In the genomic region with DNA sequence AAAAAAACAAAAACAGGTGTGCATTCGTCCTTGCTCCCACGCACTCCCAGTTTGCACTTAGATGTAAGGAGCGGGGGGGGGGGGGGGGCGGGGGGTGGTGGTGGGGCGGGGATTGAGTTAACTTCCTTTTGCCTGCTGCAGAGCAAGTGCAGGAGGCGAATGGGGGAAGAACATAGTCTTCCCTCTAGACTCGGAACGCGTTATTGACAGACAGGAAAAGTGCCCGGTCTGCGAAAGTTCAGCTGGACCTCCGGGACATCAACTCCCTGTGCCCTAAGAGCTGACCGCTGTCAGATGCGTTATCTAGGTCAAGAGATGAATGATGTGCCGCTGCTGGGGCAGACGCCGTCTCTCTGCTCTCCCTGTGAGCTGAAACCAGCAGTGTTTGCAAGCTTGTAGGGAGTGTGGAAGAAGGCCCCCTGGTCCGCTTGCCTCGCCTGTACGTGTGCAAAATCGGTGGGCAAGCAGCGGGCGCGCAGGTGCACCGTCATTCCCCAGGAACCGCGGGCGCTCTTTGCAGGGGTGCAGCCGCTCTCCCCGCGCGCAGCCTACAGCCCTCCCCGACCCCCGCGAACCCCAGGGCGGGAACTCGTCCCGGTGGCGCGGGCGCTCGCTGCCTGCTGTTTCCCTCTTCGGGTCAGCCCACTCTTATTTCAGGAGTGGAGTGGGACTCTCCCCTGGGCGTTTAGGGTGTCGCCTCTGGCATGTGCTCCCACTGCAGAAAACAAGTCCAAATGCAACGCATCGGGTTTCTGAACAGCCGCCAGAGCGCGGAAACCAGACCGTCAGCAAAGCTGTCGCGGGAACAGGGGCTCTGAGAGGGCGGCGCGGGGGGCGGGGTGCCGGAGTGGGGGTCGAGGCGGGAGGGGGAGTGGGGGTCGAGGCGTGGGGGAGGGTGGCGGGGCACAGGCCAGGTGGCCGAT, we compare ENCODE assay signal across 9 cellular contexts. TPM values are rescaled to one million over a fixed set of nuclear protein-coding genes. Genes with fewer than 3 reads are reported as not detected.
A peak's percentile ranks its signal among the peaks of the same experiment; 100 is the strongest.
DNase-seq lines count a peak whose midpoint lies in the region; ATAC-seq and TF ChIP-seq lines count a peak whose summit lies in the region.
"Had no signal": no experiment of that assay in that cellular context is flagged by ENCODE, and none has a peak within 500 bp of the region (broad histone marks: within the 10 kb centered on the region; RNA-seq: fewer than 3 reads in every experiment).

No MANE protein-coding gene starts in this region.

- H3K4me1 ChIP-seq in SK-N-SH (ENCODE audit: control insufficient read depth in 1 of 2, insufficient read depth in 2 of 2, low read depth in 1 of 2, low read length in 1 of 2) (peaks cover 10 to 16% of the 10 kb centered on the region in 2 experiments; a peak in 3 of 4 replicates), mammary epithelial cell (ENCODE audit: insufficient read depth, low read length) (peaks cover 28% of the 10 kb centered on the region)

- H2AFZ ChIP-seq in SK-N-SH (ENCODE audit: low read depth) (0 out of 2 replicates have a peak overlapping the region, but pooled peaks have one; percentile 76), mammary epithelial cell (ENCODE audit: low read depth, low read length) (peak overlapping the region; percentile 84)

- no peaks in the 10 kb centered on the region for H3K36me3 ChIP-seq in SK-N-SH (replicated peaks in 1 of 2; ENCODE audit: control insufficient read depth in 1 of 2, insufficient read depth in 2 of 2, low read length in 1 of 2)
- no peaks in the 10 kb centered on the region for H3K36me3 ChIP-seq in SK-N-MC (ENCODE audit: insufficient read depth, low read length)
- no peaks in the 10 kb centered on the region for H3K36me3 ChIP-seq in mammary epithelial cell (ENCODE audit: insufficient read depth, low read length)

- H3K27ac ChIP-seq in SK-N-SH (ENCODE audit: low read depth in 2 of 2, low read length in 1 of 2) = no peak overlapping the region
- no peak overlapping the region for H3K27ac ChIP-seq in SK-N-MC
- H3K27ac ChIP-seq in mammary epithelial cell (ENCODE audit: insufficient read depth, low read depth, low read length) = no peak overlapping the region
- H3K27ac ChIP-seq: epithelial cell of prostate had no signal

- H3K27me3 ChIP-seq in SK-N-SH (ENCODE audit: insufficient read depth) (no peaks in the 10 kb centered on the region), mammary epithelial cell (ENCODE audit: insufficient read depth, low read length) (no peaks in the 10 kb centered on the region)

- H3K27ac Mint-ChIP-seq in stimulated activated memory B cell treated with anti-CD40 and anti-IgM and Interleukin-4, amounts not matched to agents 10 μg/mL and 1 μg/mL and 100 μg/mL, for 72 hours = no peak overlapping the region

- peak overlapping the region; percentile 74 for H3K4me3 Mint-ChIP-seq in stimulated activated memory B cell treated with anti-CD40 and anti-IgM and Interleukin-4, amounts not matched to agents 10 μg/mL and 1 μg/mL and 100 μg/mL, for 72 hours

- peaks cover 37% of the 10 kb centered on the region for H3K4me1 Mint-ChIP-seq in stimulated activated memory B cell treated with anti-CD40 and anti-IgM and Interleukin-4, amounts not matched to agents 10 μg/mL and 1 μg/mL and 100 μg/mL, for 72 hours

- WGBS in SK-N-SH (ENCODE audit: low lambda C conversion rate) = 20% methylated on average over 21 of the region's 64 CpGs
- 1% methylated on average over 14 of the region's 64 CpGs for WGBS in mammary epithelial cell (ENCODE audit: low coverage, missing lambda C conversion rate)

- H3K36me3 Mint-ChIP-seq in stimulated activated memory B cell treated with anti-CD40 and anti-IgM and Interleukin-4, amounts not matched to agents 10 μg/mL and 1 μg/mL and 100 μg/mL, for 72 hours = peaks cover 6% of the 10 kb centered on the region

- peaks cover 24% of the 10 kb centered on the region for H4K20me1 ChIP-seq in SK-N-SH (ENCODE audit: insufficient read depth)
- H4K20me1 ChIP-seq in mammary epithelial cell (ENCODE audit: insufficient read depth, low read length) = no peaks in the 10 kb centered on the region

- H3K79me2 ChIP-seq in SK-N-SH (ENCODE audit: insufficient read depth) (peaks cover 38% of the 10 kb centered on the region), mammary epithelial cell (ENCODE audit: insufficient read depth, low read length) (peaks cover 27% of the 10 kb centered on the region)

- TF ChIP-seq RAD21 in SK-N-SH (IDR thresholded peaks at IDR 0.05; ENCODE audit: low read length) = no peak

- CTCF ChIA-PET in SK-N-SH (lab: Yijun Ruan, JAX) (interaction anchor here (1.0 to 5.3 kb wide), 11 partner anchors 12 to 205 kb away, joined by 3 to 159 read pairs (median 11); no protein-coding TSS in a partner anchor), mammary epithelial cell (lab: Charles Lee; ENCODE audit: low non-redundant PET) (no interaction called here)

- peak; percentile 46 for DNase-seq in SK-N-SH
- DNase-seq in SK-N-MC (ENCODE audit: low read depth, low spot score) = no peak
- peak; percentile 24 for DNase-seq in mammary epithelial cell
- peak; percentile 80 for DNase-seq in left kidney (ENCODE audit: low read depth, low spot score)
- DNase-seq in NCI-H226 = no peak
- DNase-seq in NCI-H1105 treated with DMSO at 0.1 percent for 48 hours (lab: John Stamatoyannopoulos, UW) = no peak

- H3F3A ChIP-seq in SK-N-SH (replicated peaks; ENCODE audit: insufficient read depth) = peaks cover 3% of the 10 kb centered on the region

- H3K27me3 Mint-ChIP-seq in stimulated activated memory B cell treated with anti-CD40 and anti-IgM and Interleukin-4, amounts not matched to agents 10 μg/mL and 1 μg/mL and 100 μg/mL, for 72 hours = no peaks in the 10 kb centered on the region

- peak overlapping the region; percentile 96 for H3K4me2 ChIP-seq in SK-N-SH
- H3K4me2 ChIP-seq in mammary epithelial cell (ENCODE audit: insufficient read depth, low read depth, low read length) = peak overlapping the region; percentile 98

- intact Hi-C loops in mammary epithelial cell (cut with micrococcal nuclease) = loop anchor here (2.0 to 5.0 kb wide), 2 partner anchors 126 to 186 kb away; no protein-coding TSS in a partner anchor

- no peak for TF ChIP-seq EP300 in SK-N-SH (IDR thresholded peaks at IDR 0.05; ENCODE audit: borderline replicate concordance in 1 of 2, low read depth in 1 of 2, low read length in 1 of 2)

- TF ChIP-seq CTCF in SK-N-SH (IDR thresholded peaks at IDR 0.05) (no peak), mammary epithelial cell (conservative IDR thresholded peaks at IDR 0.05 in 1 of 2, IDR thresholded peaks at IDR 0.05 in 1 of 2; ENCODE audit: extremely low read depth in 1 of 2, insufficient read depth in 1 of 2, low read depth in 1 of 2, low read length in 2 of 2) (no peak)

- dilution Hi-C loops in mammary epithelial cell (cut with HindIII; ENCODE audit: low sequenced_read_pairs) = no loop called here

- no peak for ATAC-seq in SK-N-SH treated with all-trans-retinoic acid at 6 μM for 48 hours
- ATAC-seq in stimulated activated memory B cell treated with anti-CD40 and anti-IgM and Interleukin-4, amounts not matched to agents 10 μg/mL and 1 μg/mL and 100 μg/mL, for 72 hours = no peak

- H3K4me3 ChIP-seq in SK-N-SH (ENCODE audit: low read depth in 2 of 2, low read length in 1 of 2) = peak overlapping the region; percentile 56 to 79
- peak overlapping the region; percentile 80 for H3K4me3 ChIP-seq in SK-N-MC
- H3K4me3 ChIP-seq in mammary epithelial cell (replicated peaks in 1 of 3; ENCODE audit: insufficient read depth in 1 of 3, low read depth in 2 of 3, low read length in 3 of 3) = peak overlapping the region in 2 of 3 experiments; percentile 47 to 49

- no peaks in the 10 kb centered on the region for H3K9me3 Mint-ChIP-seq in stimulated activated memory B cell treated with anti-CD40 and anti-IgM and Interleukin-4, amounts not matched to agents 10 μg/mL and 1 μg/mL and 100 μg/mL, for 72 hours

- no peaks in the 10 kb centered on the region for H3K9me3 ChIP-seq in SK-N-SH
- no peaks in the 10 kb centered on the region for H3K9me3 ChIP-seq in SK-N-MC (ENCODE audit: low read depth, low read length)
- H3K9me3 ChIP-seq in mammary epithelial cell (replicated peaks; ENCODE audit: insufficient read depth, low read length) = no peaks in the 10 kb centered on the region

- POLR2A ChIA-PET in SK-N-SH (lab: Yijun Ruan, JAX) = interaction anchor here (0.8 to 3.1 kb wide), 2 partner anchors 37 to 200 kb away, joined by 3 to 29 read pairs; no protein-coding TSS in a partner anchor

- H3K9ac ChIP-seq in SK-N-SH (no peak overlapping the region), SK-N-MC (ENCODE audit: insufficient read length) (no peak overlapping the region), mammary epithelial cell (ENCODE audit: insufficient read depth, low read length) (no peak overlapping the region)

- in situ Hi-C loops in mammary epithelial cell (cut with MboI; ENCODE audit: low sequenced_read_pairs in 2 of 2) = loop anchor here in 1 of 2 donors (5.0 kb wide), 1 partner anchor 201 kb away; no protein-coding TSS in a partner anchor

- H3K9me2 ChIP-seq in SK-N-SH = no peaks in the 10 kb centered on the region

- BruUV-seq in mammary epithelial cell (replicated peaks; lab: Mats Ljungman, UMichigan) = no TSS peak

TF ChIP-seq in SK-N-SH, 30 proteins besides CTCF, POLR2A, EP300 and RAD21 (continues in another document):
- TF ChIP-seq RXRA (IDR thresholded peaks at IDR 0.05; ENCODE audit: borderline replicate concordance, low read depth) = no peak

TF ChIP-seq in SK-N-SH treated with all-trans-retinoic acid at 6 μM for 48 hours, 23 proteins besides CTCF, POLR2A, EP300 and RAD21 (continues in another document):
- TF ChIP-seq ZFP3 (CRISPR knock-in tag; IDR thresholded peaks at IDR 0.05) = no peak

RNA-seq across cellular contexts. Expression of gene PFKFB3, which starts 1.9 kb away (rescaled TPM):
- polyA plus RNA-seq in SK-N-SH (2012; rRNA removed) = 33.0 and 59.7 TPM in 2 replicates
- 22.0 and 28.4 TPM in 2 replicates for polyA plus RNA-seq in SK-N-SH (2012; cell fraction: cytosol; rRNA removed)
- polyA plus RNA-seq in SK-N-SH (2012; cell fraction: nucleus; rRNA removed) = 122 and 146 TPM in 2 replicates
- 10 to 100 TPM; 24.0 to 49.5 TPM for total RNA-seq in mammary epithelial cell
- polyA plus RNA-seq in mammary epithelial cell = 28.1 TPM
- 54.2 TPM for polyA minus RNA-seq in mammary epithelial cell

Comparison
In these comparisons a context has a peak if more than half of its experiments do, and no peak if none do; other contexts are left out.
1. DNase-seq: peak in SK-N-SH (single experiment), mammary epithelial cell (single experiment) and left kidney (single experiment); none in SK-N-MC (single experiment), NCI-H226 (single experiment) and NCI-H1105 treated with DMSO at 0.1 percent for 48 hours (single experiment).
2. Peak in every context shown above with its lines, with median percentiles within 50 percentile points of each other: H3K4me3 ChIP-seq.